ENCODE assay signal across 22 cellular contexts in the genomic region with DNA sequence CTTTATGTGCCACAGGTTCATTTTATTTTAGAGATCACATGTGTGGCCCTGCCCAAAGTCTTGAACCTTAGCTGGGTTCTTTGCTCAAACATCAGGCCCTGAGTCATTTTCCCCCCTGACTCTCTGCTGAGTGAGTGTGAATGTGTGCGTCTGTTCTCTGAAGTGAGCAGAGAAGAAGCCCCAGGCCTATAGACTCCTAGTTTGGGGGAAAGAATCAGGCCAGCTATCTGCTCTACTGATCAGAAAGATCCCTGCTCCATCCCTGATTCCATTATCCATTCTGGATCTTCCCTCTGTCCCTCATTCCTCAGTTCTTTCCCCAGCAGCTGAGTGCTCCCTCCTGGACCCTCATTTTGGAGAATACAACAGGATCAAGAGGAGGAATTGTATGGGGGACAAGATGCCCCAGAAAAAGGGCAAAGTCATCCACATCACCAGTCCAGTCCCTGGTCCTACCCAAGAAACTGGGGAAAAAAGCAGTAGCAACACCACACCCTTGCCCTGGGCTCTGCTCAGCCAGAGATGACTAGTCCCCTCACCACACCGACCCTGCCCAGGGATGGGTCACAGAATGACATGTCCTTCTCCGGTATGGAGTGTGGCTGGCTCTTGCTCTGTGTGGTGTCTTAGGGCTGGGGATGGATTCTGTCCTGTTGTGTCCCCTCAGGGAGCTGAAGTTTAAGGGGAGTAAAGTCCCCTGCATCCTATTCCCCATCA. TPM values are rescaled to one million over a fixed set of nuclear protein-coding genes. Genes with fewer than 3 reads are reported as not detected.
DNase-seq lines count a peak whose midpoint lies in the region; ATAC-seq, FAIRE-seq and TF ChIP-seq lines count a peak whose summit lies in the region.
"Had no signal": no experiment of that assay in that cellular context is flagged by ENCODE, and none has a peak within 500 bp of the region (broad histone marks: within the 10 kb centered on the region; RNA-seq: fewer than 3 reads in every experiment).

No MANE protein-coding gene starts in this region.

- H3K9me3 Mint-ChIP-seq in MCF 10A (ENCODE audit: unreplicated experiment) = no peaks in the 10 kb centered on the region
- H3K9me3 Mint-ChIP-seq: CD4-positive, alpha-beta T cell had no signal

- H3K4me1 Mint-ChIP-seq in MCF 10A (ENCODE audit: insufficient read depth, unreplicated experiment) = peaks cover 17% of the 10 kb centered on the region

- no peak overlapping the region for H3K9ac ChIP-seq in kidney (ENCODE audit: low read length in 2 of 2)

- peak overlapping the region; percentile 36 for H3K27ac Mint-ChIP-seq in MCF 10A (ENCODE audit: low read depth, unreplicated experiment)
- H3K27ac Mint-ChIP-seq: CD4-positive, alpha-beta T cell had no signal

- no peaks in the 10 kb centered on the region for H3K36me3 ChIP-seq in breast epithelium
- H3K36me3 ChIP-seq in bronchial epithelial cell (ENCODE audit: control insufficient read depth, insufficient read depth, low read length) = peaks cover 6% of the 10 kb centered on the region
- no peaks in the 10 kb centered on the region for H3K36me3 ChIP-seq in lower lobe of right lung
- H3K36me3 ChIP-seq in kidney (ENCODE audit: control insufficient read depth in 1 of 2, insufficient read depth in 2 of 2, low read length in 2 of 2) = no peaks in the 10 kb centered on the region
- H3K36me3 ChIP-seq: BE2C had no signal

- H3K27me3 Mint-ChIP-seq in MCF 10A (ENCODE audit: insufficient read depth, unreplicated experiment) = no peaks in the 10 kb centered on the region

- DNase-seq in MCF 10A (ENCODE audit: unreplicated experiment) (no peak), breast epithelium (ENCODE audit: low spot score in 2 of 2) (no peak), bronchial epithelial cell (ENCODE audit: low read depth) (peak; percentile 48), lower lobe of right lung (no peak), kidney (no peak), NCI-H187 (lab: John Stamatoyannopoulos, UW) (no peak)
- DNase-seq: Caco-2; CD4-positive, alpha-beta T cell; DMS153; GF-D8; NCI-H1694; NCI-H2107; NCI-H510A treated with DMSO at 0.1 percent for 48 hours; NCI-H774; SHP77 treated with DMSO at 0.1 percent for 48 hours had no signal

- H3K4me3 ChIP-seq in breast epithelium = no peak overlapping the region
- no peak overlapping the region for H3K4me3 ChIP-seq in bronchial epithelial cell (ENCODE audit: low read depth, low read length)
- peak overlapping the region; percentile 14 for H3K4me3 ChIP-seq in lower lobe of right lung
- no peak overlapping the region for H3K4me3 ChIP-seq in kidney (ENCODE audit: low read length in 2 of 2)
- H3K4me3 ChIP-seq: K562 had no signal

- H3K27me3 ChIP-seq in breast epithelium (peaks cover 8 to 55% of the 10 kb centered on the region in 2 donors), bronchial epithelial cell (ENCODE audit: control insufficient read depth, insufficient read depth, low read length) (no peaks in the 10 kb centered on the region), lower lobe of right lung (ENCODE audit: low read depth) (peaks cover 55% of the 10 kb centered on the region)
- H3K27me3 ChIP-seq: BE2C had no signal

- no peak overlapping the region for H3K4me3 Mint-ChIP-seq in MCF 10A (ENCODE audit: unreplicated experiment)
- H3K4me3 Mint-ChIP-seq: CD4-positive, alpha-beta T cell had no signal

- intact Hi-C loops in MCF 10A (cut with micrococcal nuclease) = no loop called here
- intact Hi-C loops in breast epithelium (cut with DNase I; ENCODE audit: low total_unique reads) = no loop called here
- intact Hi-C loops in lower lobe of right lung (cut with DNase I) = no loop called here
- intact Hi-C loops in kidney (cut with DNase I) = no loop called here

- TF ChIP-seq POLR2A in breast epithelium (IDR thresholded peaks at IDR 0.05) = no peak

- FAIRE-seq in bronchial epithelial cell (lab: Jason Lieb, UNC) (no peak), kidney (lab: Jason Lieb, UNC) (no peak)
- FAIRE-seq: A204.1, K562 had no signal

- no peaks in the 10 kb centered on the region for H3K9me3 ChIP-seq in breast epithelium
- H3K9me3 ChIP-seq in lower lobe of right lung = no peaks in the 10 kb centered on the region
- H3K9me3 ChIP-seq in kidney (ENCODE audit: control insufficient read depth in 1 of 2, low read length in 2 of 2) = no peaks in the 10 kb centered on the region
- H3K9me3 ChIP-seq: BE2C, Caco-2 had no signal

- BruUV-seq in MCF 10A (replicated peaks; lab: Mats Ljungman, UMichigan) = no TSS peak

- no peak for ATAC-seq in lower lobe of right lung
- ATAC-seq in GM21717 (IDR thresholded peaks at IDR 0.05; ENCODE audit: unreplicated experiment) = no peak
- ATAC-seq: K562 had no signal

- no peak for TF ChIP-seq CTCF in MCF 10A (IDR thresholded peaks at IDR 0.05; ENCODE audit: unreplicated experiment)
- no peak for TF ChIP-seq CTCF in breast epithelium (IDR thresholded peaks at IDR 0.05)
- TF ChIP-seq CTCF in bronchial epithelial cell (IDR thresholded peaks at IDR 0.05; ENCODE audit: insufficient read depth, low read length, severe bottlenecking) = no peak
- TF ChIP-seq CTCF in lower lobe of right lung (IDR thresholded peaks at IDR 0.05) = no peak
- TF ChIP-seq CTCF in kidney (IDR thresholded peaks at IDR 0.05; ENCODE audit: borderline replicate concordance, extremely low read depth, insufficient read depth) = no peak

- CTCF ChIA-PET in MCF 10A (lab: Yijun Ruan, JAX) = interaction anchor here (0.7 to 3.5 kb wide), 9 partner anchors 9 to 316 kb away, joined by 3 to 11 read pairs (median 4); no protein-coding TSS in a partner anchor

- POLR2A ChIA-PET in MCF 10A (lab: Yijun Ruan, JAX) = interaction anchor here (0.6 to 1.7 kb wide), 5 partner anchors 9 to 57 kb away, joined by 3 to 4 read pairs (median 3); no protein-coding TSS in a partner anchor

- H3K4me1 ChIP-seq in breast epithelium (no peaks in the 10 kb centered on the region), lower lobe of right lung (peaks cover 35% of the 10 kb centered on the region), kidney (ENCODE audit: control insufficient read depth in 1 of 2, insufficient read depth in 1 of 2, low read depth in 1 of 2, low read length in 2 of 2) (peaks cover 0 to 6% of the 10 kb centered on the region in 2 donors)
- H3K4me1 ChIP-seq: Caco-2 had no signal

- peaks cover 12% of the 10 kb centered on the region for H3K36me3 Mint-ChIP-seq in MCF 10A (ENCODE audit: insufficient read depth, unreplicated experiment)

- H3K27ac ChIP-seq in breast epithelium (no peak overlapping the region), lower lobe of right lung (no peak overlapping the region), kidney (ENCODE audit: low read depth in 2 of 2, low read length in 2 of 2) (no peak overlapping the region)

RNA-seq across cellular contexts. Expression of gene DUOX1, which starts 3.2 kb away (rescaled TPM):
- total RNA-seq in MCF 10A (2022) (15.1 and 16.9 TPM in 2 replicates), breast epithelium (1 to 10 TPM in 2 of 3 donors, under 1 TPM in 1; 0.80 to 7.2 (median 1.6) TPM), bronchial epithelial cell (13.2 and 37.0 TPM in 2 replicates), lower lobe of right lung (317 TPM), kidney (1.6 TPM)
- polyA plus RNA-seq in kidney (ENCODE audit: insufficient read depth, low read depth, low replicate concordance) = 0.26 TPM
- total RNA-seq: OCI-LY7, RPMI7951 had no signal

RNA-seq across cellular contexts. Expression of gene DUOXA1, which starts 3.3 kb away (rescaled TPM):
- 1.3 and 3.0 TPM in 2 replicates for total RNA-seq in MCF 10A (2022)
- 1 to 10 TPM in 2 of 3 donors, under 1 TPM in 1; 0.80 to 3.3 (median 1.0) TPM for total RNA-seq in breast epithelium
- 27.1 and 54.5 TPM in 2 replicates for total RNA-seq in bronchial epithelial cell
- 131 TPM for total RNA-seq in lower lobe of right lung
- 1.4 TPM for total RNA-seq in kidney
- polyA plus RNA-seq in kidney (ENCODE audit: insufficient read depth, low read depth, low replicate concordance) = 0.52 TPM
- total RNA-seq: Caco-2, Daoy, OCI-LY7, RPMI7951 had no signal

RNA-seq across cellular contexts. Expression of gene DUOXA2, which starts 18.9 kb away (rescaled TPM):
- total RNA-seq in MCF 10A (2022) (not detected in 2 replicates), breast epithelium (under 1 TPM in 1 of 3 donors, not detected in 2; 0.33 TPM), bronchial epithelial cell (0.13 TPM in 1 of 2 replicates, not detected in the other), lower lobe of right lung (not detected), kidney (not detected)
- 0.37 TPM for polyA plus RNA-seq in kidney (ENCODE audit: insufficient read depth, low read depth, low replicate concordance)
- total RNA-seq: CD4-positive, alpha-beta T cell; Daoy; K562; OCI-LY7; RPMI7951 had no signal
- polyA plus RNA-seq: K562 had no signal

RNA-seq across cellular contexts. Expression of gene DUOX2, which starts 19.0 kb away (rescaled TPM):
- total RNA-seq in MCF 10A (2022) (0.10 and 0.30 TPM in 2 replicates), breast epithelium (under 1 TPM; 0.15 to 0.98 (median 0.16) TPM), bronchial epithelial cell (0.90 and 1.1 TPM in 2 replicates), lower lobe of right lung (4.0 TPM), kidney (0.28 TPM)
- 0.26 TPM for polyA plus RNA-seq in kidney (ENCODE audit: insufficient read depth, low read depth, low replicate concordance)
- total RNA-seq: RPMI7951 had no signal

RNA-seq across cellular contexts. Expression of gene SHF, which starts 54.8 kb away (rescaled TPM):
- 0.34 and 0.44 TPM in 2 replicates for total RNA-seq in MCF 10A (2022)
- total RNA-seq in breast epithelium = 1 to 10 TPM; 5.0 to 9.7 (median 9.5) TPM
- total RNA-seq in bronchial epithelial cell = 0.77 and 0.79 TPM in 2 replicates
- total RNA-seq in lower lobe of right lung = 6.4 TPM
- total RNA-seq in kidney = 5.2 TPM
- polyA plus RNA-seq in kidney (ENCODE audit: insufficient read depth, low read depth, low replicate concordance) = 7.7 TPM
